10 cellular contexts compared by ENCODE assay signal in the genomic region with DNA sequence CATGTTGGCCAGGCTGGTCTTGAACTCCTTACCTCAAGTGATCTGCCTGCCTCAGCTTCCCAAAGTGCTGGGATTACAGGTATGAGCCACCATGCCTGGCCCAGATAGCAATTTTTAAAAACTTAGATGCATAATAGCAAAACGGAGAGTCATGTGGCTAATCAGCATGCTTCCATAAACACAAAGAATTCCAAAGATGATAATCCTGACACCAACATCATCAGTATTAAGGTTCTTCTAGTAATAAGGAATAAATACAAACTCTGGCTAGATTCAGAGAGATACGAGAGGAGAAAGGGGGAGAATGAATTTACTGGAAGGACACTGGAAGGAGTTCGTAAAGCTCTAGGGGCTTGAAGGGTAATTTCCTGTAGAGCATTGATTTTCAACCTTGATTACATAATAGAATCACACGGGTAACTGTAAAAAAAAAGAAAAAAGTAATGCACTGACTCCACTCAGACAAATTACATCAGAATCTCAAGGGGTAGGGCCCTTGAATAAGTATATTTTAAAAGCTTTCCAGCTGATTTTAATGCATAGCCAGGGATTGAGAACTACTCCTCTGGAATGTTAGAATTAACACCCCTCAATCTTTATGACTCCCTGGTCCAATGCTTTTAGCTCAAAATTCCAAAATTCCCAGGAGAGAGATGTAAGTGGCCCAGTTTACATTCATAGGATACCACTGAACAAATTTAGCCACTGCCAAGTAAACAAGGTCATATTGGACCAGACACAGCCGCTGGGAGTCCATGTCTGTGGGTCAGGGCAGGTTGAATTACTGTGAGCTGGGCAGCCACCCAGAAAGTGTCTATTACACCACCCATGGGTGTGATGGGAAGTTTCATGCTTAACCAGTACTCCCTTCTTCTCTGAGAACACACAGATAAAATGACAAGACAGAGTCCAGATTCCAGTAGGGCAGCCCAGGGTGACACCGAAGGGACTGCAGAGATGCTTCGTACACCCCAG.
DNase-seq lines count a peak whose midpoint lies in the region; ATAC-seq, FAIRE-seq and TF ChIP-seq lines count a peak whose summit lies in the region.
"Had no signal": no experiment of that assay in that cellular context is flagged by ENCODE, and none has a peak within 500 bp of the region (broad histone marks: within the 10 kb centered on the region; RNA-seq: fewer than 3 reads in every experiment).

No MANE protein-coding gene starts in this region.

- no peaks in the 10 kb centered on the region for H3K9me3 Mint-ChIP-seq in CD8-positive, alpha-beta memory T cell
- H3K9me3 Mint-ChIP-seq in activated CD4-positive, alpha-beta T cell treated with anti-CD3 and anti-CD28 coated beads, Interleukin-2, amount 10 ng/mL, durations not matched to agents 24 days and 14 days = peaks cover 3% of the 10 kb centered on the region

- no peak overlapping the region for H3K4me3 Mint-ChIP-seq in CD8-positive, alpha-beta memory T cell
- H3K4me3 Mint-ChIP-seq in activated CD4-positive, alpha-beta T cell treated with anti-CD3 and anti-CD28 coated beads, Interleukin-2, amount 10 ng/mL, durations not matched to agents 24 days and 14 days = no peak overlapping the region

- no peaks in the 10 kb centered on the region for H3K36me3 Mint-ChIP-seq in CD8-positive, alpha-beta memory T cell
- no peaks in the 10 kb centered on the region for H3K36me3 Mint-ChIP-seq in activated CD4-positive, alpha-beta T cell treated with anti-CD3 and anti-CD28 coated beads, Interleukin-2, amount 10 ng/mL, durations not matched to agents 24 days and 14 days (ENCODE audit: low read depth)

- POLR2A ChIA-PET in CD8-positive, alpha-beta memory T cell (lab: Charles Lee) = no interaction called here

- H3K4me1 ChIP-seq in psoas muscle (peaks cover 42% of the 10 kb centered on the region), esophagus muscularis mucosa (peaks cover 5 to 24% (median 13%) of the 10 kb centered on the region in 4 donors)
- no peaks in the 10 kb centered on the region for H3K4me1 ChIP-seq in CD8-positive, alpha-beta memory T cell (ENCODE audit: insufficient read depth, low read length)

- in situ Hi-C loops in Caki2 (cut with HindIII; ENCODE audit: low pct_unique_long_range_greater_than_20kb, low sequenced_read_pairs) = no loop called here

- peaks cover 0 to 2% of the 10 kb centered on the region in 2 donors for H3K27me3 Mint-ChIP-seq in CD8-positive, alpha-beta memory T cell
- H3K27me3 Mint-ChIP-seq in activated CD4-positive, alpha-beta T cell treated with anti-CD3 and anti-CD28 coated beads, Interleukin-2, amount 10 ng/mL, durations not matched to agents 24 days and 14 days = peaks cover 2% of the 10 kb centered on the region

- H3K36me3 ChIP-seq in psoas muscle (ENCODE audit: insufficient read depth in 1 of 2, low read depth in 1 of 2) (no peaks in the 10 kb centered on the region), esophagus muscularis mucosa (no peaks in the 10 kb centered on the region)
- no peaks in the 10 kb centered on the region for H3K36me3 ChIP-seq in CD8-positive, alpha-beta memory T cell (ENCODE audit: insufficient read depth, low read length)

- CTCF ChIA-PET in CD8-positive, alpha-beta memory T cell (lab: Charles Lee) = no interaction called here

- H3K27ac ChIP-seq in psoas muscle (peak overlapping the region; percentile 67), esophagus muscularis mucosa (replicated peaks in 1 of 4) (no peak overlapping the region)
- no peak overlapping the region for H3K27ac ChIP-seq in CD8-positive, alpha-beta memory T cell (ENCODE audit: low read depth, low read length)

- peak; percentile 17 for DNase-seq in Caki2 (ENCODE audit: low read depth)
- peak; percentile 80 for DNase-seq in NCI-H226
- peak; percentile 97 for DNase-seq in fibroblast of villous mesenchyme (ENCODE audit: low read depth)
- DNase-seq in psoas muscle = peak; percentile 64 to 87
- no peak for DNase-seq in CD8-positive, alpha-beta memory T cell
- DNase-seq in esophagus muscularis mucosa (ENCODE audit: extremely low spot score) = no peak
- no peak for DNase-seq in GM19239 (ENCODE audit: insufficient read length, low spot score)
- no peak for DNase-seq in activated CD4-positive, alpha-beta T cell treated with anti-CD3 and anti-CD28 coated beads, Interleukin-2, amount 10 ng/mL, durations not matched to agents 24 days and 14 days
- DNase-seq: NCI-H1694 treated with DMSO at 0.1 percent for 48 hours had no signal

- no peak for FAIRE-seq in GM19239 (lab: Jason Lieb, UNC)
- FAIRE-seq: D721Med had no signal

- WGBS in psoas muscle, 3 donors = 20 to 35% (median 24%) methylated on average over 7 of the region's 7 CpGs
- WGBS in esophagus muscularis mucosa = 48% methylated on average over 7 of the region's 7 CpGs

- TF ChIP-seq EP300 in esophagus muscularis mucosa (IDR thresholded peaks at IDR 0.05) = no peak

- no peak overlapping the region for H3K27ac Mint-ChIP-seq in CD8-positive, alpha-beta memory T cell
- no peak overlapping the region for H3K27ac Mint-ChIP-seq in activated CD4-positive, alpha-beta T cell treated with anti-CD3 and anti-CD28 coated beads, Interleukin-2, amount 10 ng/mL, durations not matched to agents 24 days and 14 days

- intact Hi-C loops in psoas muscle (cut with DNase I) = loop anchor here in 1 of 2 donors (10.0 kb wide), 1 partner anchor 391 kb away; no protein-coding TSS in a partner anchor
- intact Hi-C loops in esophagus muscularis mucosa (cut with DNase I) = no loop called here
- intact Hi-C loops in activated CD4-positive, alpha-beta T cell treated with anti-CD3 and anti-CD28 coated beads, Interleukin-2, amount 10 ng/mL, durations not matched to agents 24 days and 14 days (cut with micrococcal nuclease) = no loop called here

- H3K9me3 ChIP-seq in psoas muscle = no peaks in the 10 kb centered on the region
- no peaks in the 10 kb centered on the region for H3K9me3 ChIP-seq in CD8-positive, alpha-beta memory T cell (ENCODE audit: low read length)
- no peaks in the 10 kb centered on the region for H3K9me3 ChIP-seq in esophagus muscularis mucosa

- ATAC-seq in psoas muscle = peak; percentile 72 to 80 (median 76)

- TF ChIP-seq POLR2A in esophagus muscularis mucosa (IDR thresholded peaks at IDR 0.05; ENCODE audit: low read depth) = no peak

- H3K4me3 ChIP-seq in fibroblast of villous mesenchyme (ENCODE audit: low read depth, low read length) (no peak overlapping the region), psoas muscle (no peak overlapping the region), esophagus muscularis mucosa (no peak overlapping the region)
- no peak overlapping the region for H3K4me3 ChIP-seq in CD8-positive, alpha-beta memory T cell (ENCODE audit: low read length)

- TF ChIP-seq CTCF in fibroblast of villous mesenchyme (IDR thresholded peaks at IDR 0.05; ENCODE audit: insufficient read depth, low read depth, low read length) (no peak), psoas muscle (IDR thresholded peaks at IDR 0.05) (no peak), esophagus muscularis mucosa (IDR thresholded peaks at IDR 0.05) (no peak)

- no peaks in the 10 kb centered on the region for H3K4me1 Mint-ChIP-seq in CD8-positive, alpha-beta memory T cell
- H3K4me1 Mint-ChIP-seq in activated CD4-positive, alpha-beta T cell treated with anti-CD3 and anti-CD28 coated beads, Interleukin-2, amount 10 ng/mL, durations not matched to agents 24 days and 14 days = no peaks in the 10 kb centered on the region

- H3K27me3 ChIP-seq in psoas muscle (ENCODE audit: insufficient read depth in 3 of 3, low read length in 2 of 3) (no peaks in the 10 kb centered on the region), esophagus muscularis mucosa (no peaks in the 10 kb centered on the region)
- H3K27me3 ChIP-seq in CD8-positive, alpha-beta memory T cell (ENCODE audit: insufficient read depth, low read length, poor library complexity, severe bottlenecking) = no peaks in the 10 kb centered on the region

Comparison
In these comparisons a context has a peak if more than half of its experiments do, and no peak if none do; other contexts are left out.
1. DNase-seq: peak in Caki2 (single experiment), NCI-H226 (single experiment), fibroblast of villous mesenchyme (single experiment) and psoas muscle (2 of 2); none in CD8-positive, alpha-beta memory T cell (0 of 5), esophagus muscularis mucosa (single experiment), GM19239 (single experiment) and activated CD4-positive, alpha-beta T cell treated with anti-CD3 and anti-CD28 coated beads, Interleukin-2, amount 10 ng/mL, durations not matched to agents 24 days and 14 days (single experiment).